9 cellular contexts compared by ENCODE assay signal in genomic region chr2:230798769-230799399, GRCh38.
DNase-seq lines count a peak whose midpoint lies in the region; ATAC-seq and TF ChIP-seq lines count a peak whose summit lies in the region.
"Had no signal": no experiment of that assay in that cellular context is flagged by ENCODE, and none has a peak within 500 bp of the region (broad histone marks: within the 10 kb centered on the region; RNA-seq: fewer than 3 reads in every experiment).

No MANE protein-coding gene starts in this region.

- H3K4me1 Mint-ChIP-seq in brain = peaks cover 4% of the 10 kb centered on the region

- no peaks in the 10 kb centered on the region for H3K27me3 Mint-ChIP-seq in brain

- intact Hi-C loops in left lung (cut with DNase I) (loop anchor here in 1 of 2 donors (5.0 kb wide), 1 partner anchor 87 kb away; the partner anchor contains the start of gene CAB39), aorta (cut with DNase I) (loop anchor here in 1 of 2 donors (5.0 to 10.0 kb wide), 2 partner anchors 87 to 184 kb away; partner anchors contain the start of gene CAB39)

- POLR2A ChIA-PET in RWPE1 (lab: Yijun Ruan, JAX; ENCODE audit: low non-redundant PET) = no interaction called here

- H3K4me1 ChIP-seq in left lung (peaks cover 18 to 54% of the 10 kb centered on the region in 2 donors), aorta (ENCODE audit: control insufficient read depth in 1 of 2, insufficient read depth in 2 of 2, low read length in 2 of 2) (peaks cover 0 to 6% of the 10 kb centered on the region in 2 donors)

- H3K27me3 ChIP-seq in left lung = no peaks in the 10 kb centered on the region
- no peaks in the 10 kb centered on the region for H3K27me3 ChIP-seq in aorta (ENCODE audit: control insufficient read depth in 1 of 2, insufficient read depth in 2 of 2, low read length in 1 of 2)

- CTCF ChIA-PET in RWPE1 (lab: Yijun Ruan, JAX) = interaction anchor here (0.6 to 1.9 kb wide), 11 partner anchors 10 to 773 kb away, joined by 3 to 14 read pairs (median 3); no protein-coding TSS in a partner anchor

- peaks cover 0 to 13% (median 8%) of the 10 kb centered on the region in 5 experiments for H3K9me3 Mint-ChIP-seq in brain
- H3K9me3 Mint-ChIP-seq: activated naive CD4-positive, alpha-beta T cell treated with anti-CD3 and anti-CD28 coated beads, Interleukin-2, amount 50 U/mL, for 72 hours had no signal

- H3K27ac Mint-ChIP-seq in brain = peak overlapping the region in 1 of 5 experiments; percentile 19

- peak; percentile 72 for ATAC-seq in left lung
- ATAC-seq in aorta (ENCODE audit: low FRiP score) = peak; percentile 65
- ATAC-seq: activated naive CD4-positive, alpha-beta T cell treated with anti-CD3 and anti-CD28 coated beads, Interleukin-2, amount 50 U/mL, for 72 hours had no signal

- H3K36me3 ChIP-seq in left lung (peaks cover 0 to 44% of the 10 kb centered on the region in 2 donors), aorta (ENCODE audit: control insufficient read depth in 1 of 2, insufficient read depth in 2 of 2, low read length in 1 of 2) (peaks cover 0 to 3% of the 10 kb centered on the region in 2 donors)

- H3K4me3 ChIP-seq in left lung = no peak overlapping the region
- H3K4me3 ChIP-seq in aorta (ENCODE audit: low read length in 2 of 2) = no peak overlapping the region

- TF ChIP-seq CTCF in RWPE1 (conservative IDR thresholded peaks at IDR 0.05; ENCODE audit: low read depth) (peak; percentile 68), brain (conservative IDR thresholded peaks at IDR 0.05) (peak; percentile 61 to 74), left lung (IDR thresholded peaks at IDR 0.05) (peak; percentile 45 to 54)

- peaks cover 65% of the 10 kb centered on the region for H3K36me3 Mint-ChIP-seq in brain

- no peaks in the 10 kb centered on the region for H3K9me3 ChIP-seq in left lung
- no peaks in the 10 kb centered on the region for H3K9me3 ChIP-seq in aorta (ENCODE audit: control insufficient read depth, low read length)

- 52 to 53% methylated on average over 4 of the region's 4 CpGs for WGBS in aorta, 2 donors

- no peak overlapping the region for H3K4me3 Mint-ChIP-seq in brain

- H3K27ac ChIP-seq in RWPE1 = no peak overlapping the region
- peak overlapping the region in 1 of 2 donors; percentile 63 for H3K27ac ChIP-seq in left lung
- H3K27ac ChIP-seq in aorta (ENCODE audit: low read depth in 1 of 2, low read length in 2 of 2) = no peak overlapping the region

- DNase-seq in NCI-H2081 (lab: John Stamatoyannopoulos, UW) = peak; percentile 7 to 13
- no peak for DNase-seq in NCI-H2081 treated with DMSO at 0.1 percent for 48 hours (lab: John Stamatoyannopoulos, UW)
- peak; percentile 39 for DNase-seq in HT1080 (ENCODE audit: low read depth)
- DNase-seq in RWPE1 (ENCODE audit: low spot score) = peak; percentile 30
- no peak for DNase-seq in left lung
- no peak for DNase-seq in aorta
- no peak for DNase-seq in AG08396 (ENCODE audit: low spot score)

Comparison
In these comparisons a context has a peak if more than half of its experiments do, and no peak if none do; other contexts are left out.
1. DNase-seq: peak in NCI-H2081 (2 of 2), HT1080 (single experiment) and RWPE1 (single experiment); none in NCI-H2081 treated with DMSO at 0.1 percent for 48 hours (single experiment), left lung (0 of 2), aorta (0 of 2) and AG08396 (single experiment).
2. Peak in every context shown above with its lines, with median percentiles within 50 percentile points of each other: CTCF ChIP-seq.